8 cellular contexts compared by ENCODE assay signal in genomic region chr9:133114451-133114885, GRCh38. TPM values are rescaled to one million over a fixed set of nuclear protein-coding genes. Genes with fewer than 3 reads are reported as not detected.
DNase-seq lines count a peak whose midpoint lies in the region; ATAC-seq lines count a peak whose summit lies in the region.

No MANE protein-coding gene starts in this region.

- peak; percentile 39 for DNase-seq in NCI-H510A treated with DMSO at 0.1 percent for 48 hours (lab: John Stamatoyannopoulos, UW)
- no peak for DNase-seq in NCI-H510A (lab: John Stamatoyannopoulos, UW)
- peak; percentile 37 for DNase-seq in T1000 (lab: John Stamatoyannopoulos, UW)
- peak; percentile 37 to 81 (median 77) for DNase-seq in right cardiac atrium
- no peak for DNase-seq in stimulated activated naive B cell treated with anti-CD40 and anti-IgM and Interleukin-4, amounts not matched to agents 10 μg/mL and 1 μg/mL and 100 μg/mL, for 72 hours
- DNase-seq in NOMO-1 treated with dmso at 0.1 percent for 144 hours (lab: John Stamatoyannopoulos, UW; ENCODE audit: unreplicated experiment): no peak

- H3K27ac Mint-ChIP-seq in stimulated activated naive B cell treated with anti-CD40 and anti-IgM and Interleukin-4, amounts not matched to agents 10 μg/mL and 1 μg/mL and 100 μg/mL, for 72 hours: peak overlapping the region; percentile 94

- H3K27ac ChIP-seq in right cardiac atrium (ENCODE audit: low read length): peak overlapping the region; percentile 74

- no peaks in the 10 kb centered on the region for H3K9me3 ChIP-seq in right cardiac atrium (ENCODE audit: control insufficient read depth, low read length)

- 26% methylated on average over 8 of the region's 8 CpGs for WGBS in right cardiac atrium

- H3K9me3 Mint-ChIP-seq in stimulated activated naive B cell treated with anti-CD40 and anti-IgM and Interleukin-4, amounts not matched to agents 10 μg/mL and 1 μg/mL and 100 μg/mL, for 72 hours: no peaks in the 10 kb centered on the region

- no peaks in the 10 kb centered on the region for H3K27me3 ChIP-seq in right cardiac atrium (ENCODE audit: control insufficient read depth, insufficient read depth)

- ATAC-seq in right cardiac atrium (peak; percentile 22 to 29), HG02885 (IDR thresholded peaks at IDR 0.05; ENCODE audit: poor library complexity, unreplicated experiment) (no peak), HG03196 (IDR thresholded peaks at IDR 0.05; ENCODE audit: unreplicated experiment) (no peak)
- ATAC-seq in stimulated activated naive B cell treated with anti-CD40 and anti-IgM and Interleukin-4, amounts not matched to agents 10 μg/mL and 1 μg/mL and 100 μg/mL, for 72 hours (replicated peaks): peak; percentile 58 to 66

- peaks cover 19 to 26% of the 10 kb centered on the region in 2 donors for H3K36me3 Mint-ChIP-seq in stimulated activated naive B cell treated with anti-CD40 and anti-IgM and Interleukin-4, amounts not matched to agents 10 μg/mL and 1 μg/mL and 100 μg/mL, for 72 hours

- peaks cover 41% of the 10 kb centered on the region for H3K4me1 ChIP-seq in right cardiac atrium (ENCODE audit: control insufficient read depth, insufficient read depth, low read length)

- no peaks in the 10 kb centered on the region for H3K27me3 Mint-ChIP-seq in stimulated activated naive B cell treated with anti-CD40 and anti-IgM and Interleukin-4, amounts not matched to agents 10 μg/mL and 1 μg/mL and 100 μg/mL, for 72 hours

- peak overlapping the region; percentile 55 to 75 for H3K4me3 Mint-ChIP-seq in stimulated activated naive B cell treated with anti-CD40 and anti-IgM and Interleukin-4, amounts not matched to agents 10 μg/mL and 1 μg/mL and 100 μg/mL, for 72 hours

- H3K4me1 Mint-ChIP-seq in stimulated activated naive B cell treated with anti-CD40 and anti-IgM and Interleukin-4, amounts not matched to agents 10 μg/mL and 1 μg/mL and 100 μg/mL, for 72 hours: peaks cover 52 to 74% of the 10 kb centered on the region in 2 donors

- H3K4me3 ChIP-seq in right cardiac atrium (ENCODE audit: low read length): no peak overlapping the region

- intact Hi-C loops in right cardiac atrium (cut with DNase I): no loop called here

RNA-seq across cellular contexts. Expression of gene RALGDS, which starts 6.6 kb away (rescaled TPM):
- 10 to 100 TPM; 18.5 to 36.3 (median 32.1) TPM for total RNA-seq in right cardiac atrium
- 33.8 TPM for polyA plus RNA-seq in right cardiac atrium

RNA-seq across cellular contexts. Expression of gene GBGT1, which starts 49.2 kb away (rescaled TPM):
- 10 to 100 TPM in 3 of 4 donors, 1 to 10 TPM in 1; 9.6 to 12.8 (median 11.3) TPM for total RNA-seq in right cardiac atrium
- 7.4 TPM for polyA plus RNA-seq in right cardiac atrium

RNA-seq across cellular contexts. Expression of gene CEL, which starts 52.7 kb away (rescaled TPM):
- 1 to 10 TPM; 2.9 to 9.7 (median 5.2) TPM for total RNA-seq in right cardiac atrium
- polyA plus RNA-seq in right cardiac atrium: 2.8 TPM

Comparison
In these comparisons a context has a peak if more than half of its experiments do, and no peak if none do; other contexts are left out.
1. DNase-seq: peak in NCI-H510A treated with DMSO at 0.1 percent for 48 hours (single experiment), T1000 (single experiment) and right cardiac atrium (3 of 3); none in NCI-H510A (single experiment), stimulated activated naive B cell treated with anti-CD40 and anti-IgM and Interleukin-4, amounts not matched to agents 10 μg/mL and 1 μg/mL and 100 μg/mL, for 72 hours (single experiment) and NOMO-1 treated with dmso at 0.1 percent for 144 hours (single experiment).
2. ATAC-seq: peak in right cardiac atrium (2 of 2) and stimulated activated naive B cell treated with anti-CD40 and anti-IgM and Interleukin-4, amounts not matched to agents 10 μg/mL and 1 μg/mL and 100 μg/mL, for 72 hours (2 of 2); none in HG02885 (single experiment) and HG03196 (single experiment).